ENCODE assay signal across 12 cellular contexts in genomic region chr21:25501448-25501847, GRCh38.
DNase-seq lines count a peak whose midpoint lies in the region; ATAC-seq and TF ChIP-seq lines count a peak whose summit lies in the region.
"Had no signal": no experiment of that assay in that cellular context is flagged by ENCODE, and none has a peak within 500 bp of the region (broad histone marks: within the 10 kb centered on the region; RNA-seq: fewer than 3 reads in every experiment).

No MANE protein-coding gene starts in this region.

- intact Hi-C loops in activated T-helper 2 cell treated with anti-CD3 and anti-CD28 coated beads, Interferon-gamma antibody, Interleukin-2, Interleukin-4, amounts not matched to agents 10 μg/mL and 5 μg/mL and 100 μg/mL, durations not matched to agents 14 hours and 24 hours and 36 hours (cut with micrococcal nuclease) = no loop called here

- no peak for DNase-seq in activated T-helper 2 cell treated with anti-CD3 and anti-CD28 coated beads, Interferon-gamma antibody, Interleukin-2, Interleukin-4, amounts not matched to agents 10 μg/mL and 5 μg/mL and 100 μg/mL, durations not matched to agents 14 hours and 24 hours and 36 hours (ENCODE audit: low spot score)
- no peak for DNase-seq in DMS79 treated with DMSO at 0.1 percent for 48 hours (lab: John Stamatoyannopoulos, UW)
- DNase-seq in foreskin fibroblast = no peak
- DNase-seq: activated effector memory CD4-positive, alpha-beta T cell treated with Interleukin-2 at 50 U/mL for 16 hours; NCI-H2171 treated with DMSO at 0.1 percent for 48 hours; sigmoid colon had no signal

- H3K36me3 Mint-ChIP-seq in activated T-helper 2 cell treated with anti-CD3 and anti-CD28 coated beads, Interferon-gamma antibody, Interleukin-2, Interleukin-4, amounts not matched to agents 10 μg/mL and 5 μg/mL and 100 μg/mL, durations not matched to agents 14 hours and 24 hours and 36 hours (ENCODE audit: low read depth) = peaks cover 30% of the 10 kb centered on the region

- H3K27me3 Mint-ChIP-seq in activated T-helper 2 cell treated with anti-CD3 and anti-CD28 coated beads, Interferon-gamma antibody, Interleukin-2, Interleukin-4, amounts not matched to agents 10 μg/mL and 5 μg/mL and 100 μg/mL, durations not matched to agents 14 hours and 24 hours and 36 hours (ENCODE audit: low read depth) = no peaks in the 10 kb centered on the region
- H3K27me3 Mint-ChIP-seq: naive B cell had no signal

- H3K4me3 ChIP-seq in foreskin fibroblast (ENCODE audit: low read depth in 1 of 2, low read length in 2 of 2) = no peak overlapping the region
- H3K4me3 ChIP-seq: sigmoid colon, vagina had no signal

- ATAC-seq in GM18519 (IDR thresholded peaks at IDR 0.05; ENCODE audit: low FRiP score, unreplicated experiment) (peak; percentile 16), HG02884 (IDR thresholded peaks at IDR 0.05; ENCODE audit: unreplicated experiment) (peak; percentile 28), esophagus mucosa (no peak)

- peaks cover 27% of the 10 kb centered on the region for H3K9me3 Mint-ChIP-seq in activated T-helper 2 cell treated with anti-CD3 and anti-CD28 coated beads, Interferon-gamma antibody, Interleukin-2, Interleukin-4, amounts not matched to agents 10 μg/mL and 5 μg/mL and 100 μg/mL, durations not matched to agents 14 hours and 24 hours and 36 hours

- H3K4me1 Mint-ChIP-seq in activated T-helper 2 cell treated with anti-CD3 and anti-CD28 coated beads, Interferon-gamma antibody, Interleukin-2, Interleukin-4, amounts not matched to agents 10 μg/mL and 5 μg/mL and 100 μg/mL, durations not matched to agents 14 hours and 24 hours and 36 hours (ENCODE audit: low read depth) = peaks cover 44% of the 10 kb centered on the region

- no peak for TF ChIP-seq CTCF in foreskin fibroblast (IDR thresholded peaks at IDR 0.05; ENCODE audit: low read depth, low read length)

- H3K4me3 Mint-ChIP-seq in activated T-helper 2 cell treated with anti-CD3 and anti-CD28 coated beads, Interferon-gamma antibody, Interleukin-2, Interleukin-4, amounts not matched to agents 10 μg/mL and 5 μg/mL and 100 μg/mL, durations not matched to agents 14 hours and 24 hours and 36 hours (ENCODE audit: low read depth) = no peak overlapping the region
- H3K4me3 Mint-ChIP-seq: naive B cell had no signal

- H3K27ac Mint-ChIP-seq in activated T-helper 2 cell treated with anti-CD3 and anti-CD28 coated beads, Interferon-gamma antibody, Interleukin-2, Interleukin-4, amounts not matched to agents 10 μg/mL and 5 μg/mL and 100 μg/mL, durations not matched to agents 14 hours and 24 hours and 36 hours = peak overlapping the region; percentile 92

- TF ChIP-seq POLR2A in GM19099 (IDR thresholded peaks at IDR 0.05; ENCODE audit: extremely low read depth, insufficient read length, low read depth) = peak; percentile 53
